ENCODE assay signal across 21 cellular contexts in genomic region chr3:98322686-98323085, GRCh38.
"Had no signal": no experiment of that assay in that cellular context is flagged by ENCODE, and none has a peak within 500 bp of the region (broad histone marks: within the 10 kb centered on the region; RNA-seq: fewer than 3 reads in every experiment).

No MANE protein-coding gene starts in this region.

- H3K4me3 Mint-ChIP-seq: T-cell; T-helper 1 cell treated with Interleukin-12 subunit alpha and Interleukin-12 subunit beta and Interleukin-4 antibody, amounts not matched to agents 30 μg/mL and 1 μg/mL, for 36 hours had no signal

- H3K4me1 Mint-ChIP-seq: T-cell had no signal

- H3K4me3 ChIP-seq: MG63, SJSA1, SK-N-MC had no signal

- ATAC-seq: T-cell had no signal

- DNase-seq: IMR-90, KG1, MG63, NCI-H1092, NCI-H1105 treated with DMSO at 0.1 percent for 48 hours, NCI-H1417 treated with DMSO at 0.1 percent for 48 hours, NCI-H146, NCI-H1694 treated with DMSO at 0.1 percent for 48 hours, NCI-H1930, NCI-H2081, NCI-H2107, NCI-H2227 treated with DMSO at 0.1 percent for 48 hours, NCI-H524, NCI-H748 treated with DMSO at 0.1 percent for 48 hours, Right ventricle myocardium superior, RPMI8226, SIG-M5, T-cell had no signal

- H3K27me3 ChIP-seq: SJSA1 had no signal

- H3K36me3 ChIP-seq: MG63, SJSA1 had no signal

- H3K9me3 ChIP-seq: MG63, SJSA1 had no signal

- H3K27ac ChIP-seq: SJSA1, SK-N-MC had no signal

- H3K9me3 Mint-ChIP-seq: T-cell; T-helper 1 cell treated with Interleukin-12 subunit alpha and Interleukin-12 subunit beta and Interleukin-4 antibody, amounts not matched to agents 30 μg/mL and 1 μg/mL, for 36 hours had no signal

- H3K36me3 Mint-ChIP-seq: T-cell had no signal

- H3K27ac Mint-ChIP-seq: T-cell; T-helper 1 cell treated with Interleukin-12 subunit alpha and Interleukin-12 subunit beta and Interleukin-4 antibody, amounts not matched to agents 30 μg/mL and 1 μg/mL, for 36 hours had no signal
